ENCODE assay signal across 13 cellular contexts in genomic region chr5:34494111-34494755, GRCh38.
A peak's percentile ranks its signal among the peaks of the same experiment; 100 is the strongest.
DNase-seq lines count a peak whose midpoint lies in the region; ATAC-seq, FAIRE-seq and TF ChIP-seq lines count a peak whose summit lies in the region.
"Had no signal": no experiment of that assay in that cellular context is flagged by ENCODE, and none has a peak within 500 bp of the region (broad histone marks: within the 10 kb centered on the region; RNA-seq: fewer than 3 reads in every experiment).

No MANE protein-coding gene starts in this region.

- ATAC-seq in HepG2 = no peak
- ATAC-seq in right lobe of liver = no peak
- no peak for ATAC-seq in pancreas
- ATAC-seq: activated CD4-positive, CD25-positive, alpha-beta regulatory T cell treated with anti-CD3 and anti-CD28 coated beads, Interleukin-2, amount 50 U/mL, for 24 hours; Panc1 had no signal

- no peak for TF ChIP-seq RAD21 in HepG2 (CRISPR knock-in tag; IDR thresholded peaks at IDR 0.05)

- H3K4me2 ChIP-seq in HepG2 (ENCODE audit: low read depth, low read length) = no peak overlapping the region

- no peaks in the 10 kb centered on the region for H3K79me2 ChIP-seq in HepG2 (ENCODE audit: insufficient read depth, low read length)

- no peaks in the 10 kb centered on the region; a peak in 1 of 5 replicates for H3K27me3 ChIP-seq in HepG2 (ENCODE audit: control insufficient read depth in 1 of 2, insufficient read depth in 2 of 2, low read length in 2 of 2)
- no peaks in the 10 kb centered on the region for H3K27me3 ChIP-seq in right lobe of liver
- no peaks in the 10 kb centered on the region for H3K27me3 ChIP-seq in uterus
- no peaks in the 10 kb centered on the region for H3K27me3 ChIP-seq in pancreas
- H3K27me3 ChIP-seq: esophagus squamous epithelium, ovary had no signal

- TF ChIP-seq CTCF in HepG2 (CRISPR knock-in tag; IDR thresholded peaks at IDR 0.05) = no peak
- TF ChIP-seq CTCF in right lobe of liver (IDR thresholded peaks at IDR 0.05) = no peak
- TF ChIP-seq CTCF in uterus (IDR thresholded peaks at IDR 0.05) = no peak
- no peak for TF ChIP-seq CTCF in pancreas (IDR thresholded peaks at IDR 0.05)

- in situ Hi-C loops in HepG2 (cut with HindIII; ENCODE audit: extremely low pct_ligation_motif_present, low pct_unique_long_range_greater_than_20kb) = no loop called here

- DNase-seq in HepG2 (ENCODE audit: low spot score) (no peak), right lobe of liver (no peak), RPMI7951 (ENCODE audit: low read depth) (peak; percentile 80), fibroblast of peridontal ligament (ENCODE audit: extremely low read depth) (peak; percentile 87), uterus (no peak), pancreas (no peak), nucleus accumbens (lab: John Stamatoyannopoulos, UW) (no peak), dedifferentiated amniotic fluid mesenchymal stem cell (ENCODE audit: extremely low spot score) (no peak)
- DNase-seq: esophagus squamous epithelium, NCI-H226, ovary had no signal

- TF ChIP-seq POLR2A in HepG2 (IDR thresholded peaks at IDR 0.05; ENCODE audit: insufficient read depth in 1 of 2, low read depth in 2 of 2, low read length in 2 of 2) (no peak), right lobe of liver (IDR thresholded peaks at IDR 0.05) (no peak), uterus (IDR thresholded peaks at IDR 0.05) (no peak)

- no TSS peak for BruUV-seq in HepG2 (replicated peaks; lab: Mats Ljungman, UMichigan)

- H3K4me3 ChIP-seq in HepG2 (replicated peaks in 1 of 3; ENCODE audit: insufficient read depth in 1 of 3, low read depth in 2 of 3, low read length in 3 of 3) (no peak overlapping the region), right lobe of liver (no peak overlapping the region), uterus (no peak overlapping the region), pancreas (no peak overlapping the region)
- H3K4me3 ChIP-seq: esophagus squamous epithelium, ovary had no signal

- CTCF ChIA-PET in HepG2 (lab: Yijun Ruan, JAX; ENCODE audit: low intra/inter-chr PET ratio, low total read pairs) = no interaction called here

- peaks cover 75% of the 10 kb centered on the region for H3K4me1 ChIP-seq in HepG2 (ENCODE audit: insufficient read depth, low read length)
- peaks cover 0 to 17% (median 0%) of the 10 kb centered on the region in 4 donors for H3K4me1 ChIP-seq in right lobe of liver
- peaks cover 9% of the 10 kb centered on the region in 2 donors for H3K4me1 ChIP-seq in uterus
- H3K4me1 ChIP-seq in pancreas = peaks cover 0 to 9% (median under 1%) of the 10 kb centered on the region in 3 donors

- FAIRE-seq in HepG2 (lab: Jason Lieb, UNC) (no peak), pancreas (lab: Jason Lieb, UNC) (no peak)

- TF ChIP-seq EP300 in HepG2 (IDR thresholded peaks at IDR 0.05; ENCODE audit: low read depth in 2 of 2, low read length in 2 of 2) (no peak), HepG2 (CRISPR knock-in tag; IDR thresholded peaks at IDR 0.05; ENCODE audit: borderline replicate concordance) (no peak)

- H3K36me3 ChIP-seq in HepG2 (replicated peaks in 1 of 2; ENCODE audit: control insufficient read depth in 1 of 2, insufficient read depth in 2 of 2, low read length in 2 of 2) (no peaks in the 10 kb centered on the region), right lobe of liver (no peaks in the 10 kb centered on the region), uterus (no peaks in the 10 kb centered on the region), pancreas (no peaks in the 10 kb centered on the region)
- H3K36me3 ChIP-seq: esophagus squamous epithelium, ovary had no signal

- intact Hi-C loops in HepG2 (cut with micrococcal nuclease; ENCODE audit: unreplicated experiment) = no loop called here
- intact Hi-C loops in right lobe of liver (cut with DNase I) = no loop called here
- intact Hi-C loops in uterus (cut with DNase I; ENCODE audit: low total_unique reads) = no loop called here
- intact Hi-C loops in pancreas (cut with DNase I) = no loop called here

- POLR2A ChIA-PET in HepG2 (lab: Yijun Ruan, JAX) = no interaction called here

- H4K20me1 ChIP-seq in HepG2 (ENCODE audit: insufficient read depth, low read length) = no peaks in the 10 kb centered on the region

- H3K9ac ChIP-seq in HepG2 (ENCODE audit: insufficient read depth, low read depth, low read length) = no peak overlapping the region

- H3K9me3 ChIP-seq in HepG2 (ENCODE audit: low read length) (no peaks in the 10 kb centered on the region), right lobe of liver (no peaks in the 10 kb centered on the region), uterus (no peaks in the 10 kb centered on the region), pancreas (no peaks in the 10 kb centered on the region)
- H3K9me3 ChIP-seq: ovary had no signal

- H2AFZ ChIP-seq in HepG2 (ENCODE audit: low read length) = no peak overlapping the region

- 81% methylated on average over 3 of the region's 3 CpGs for WGBS in HepG2 (ENCODE audit: low lambda C conversion rate)
- 69% methylated on average over 3 of the region's 3 CpGs for WGBS in right lobe of liver (ENCODE audit: insufficient coverage, low coverage, low lambda C conversion rate, missing lambda C conversion rate)
- WGBS in pancreas, 2 donors = 91 to 96% methylated on average over 3 of the region's 3 CpGs

- H3K27ac ChIP-seq in HepG2 (ENCODE audit: extremely low read length, insufficient read depth, low read length) = no peak overlapping the region
- no peak overlapping the region for H3K27ac ChIP-seq in right lobe of liver
- H3K27ac ChIP-seq in uterus = peak overlapping the region; percentile 83 to 86
- H3K27ac ChIP-seq in pancreas = no peak overlapping the region
- H3K27ac ChIP-seq: esophagus squamous epithelium, ovary had no signal

TF ChIP-seq in HepG2, 621 proteins besides CTCF, POLR2A, EP300 and RAD21:
- TF ChIP-seq ATF2 (CRISPR knock-in tag; IDR thresholded peaks at IDR 0.05) (no peak), MYNN (CRISPR knock-in tag; IDR thresholded peaks at IDR 0.05; ENCODE audit: low read depth) (no peak), RBAK (CRISPR knock-in tag; IDR thresholded peaks at IDR 0.05) (peak; percentile 89), JARID2 (CRISPR knock-in tag; IDR thresholded peaks at IDR 0.05; ENCODE audit: insufficient replicate concordance) (no peak)

Comparison
In these comparisons a context has a peak if more than half of its experiments do, and no peak if none do; other contexts are left out.
1. DNase-seq: peak in RPMI7951 (single experiment) and fibroblast of peridontal ligament (single experiment); none in HepG2 (single experiment), right lobe of liver (0 of 3), uterus (0 of 2), pancreas (0 of 6), nucleus accumbens (0 of 56) and dedifferentiated amniotic fluid mesenchymal stem cell (single experiment).
2. H3K27ac ChIP-seq: peak in uterus (2 of 2); none in HepG2 (single experiment), right lobe of liver (0 of 3) and pancreas (0 of 4).